Comparison of ENCODE assay signal across 13 cellular contexts in genomic region chr11:93515438-93515837, GRCh38. TPM values are rescaled to one million over a fixed set of nuclear protein-coding genes. Genes with fewer than 3 reads are reported as not detected.
DNase-seq lines count a peak whose midpoint lies in the region; ATAC-seq, FAIRE-seq and TF ChIP-seq lines count a peak whose summit lies in the region.
"Had no signal": no experiment of that assay in that cellular context is flagged by ENCODE, and none has a peak within 500 bp of the region (broad histone marks: within the 10 kb centered on the region; RNA-seq: fewer than 3 reads in every experiment).

No MANE protein-coding gene starts in this region.

- no peaks in the 10 kb centered on the region for H3K36me3 ChIP-seq in right lobe of liver
- H3K36me3 ChIP-seq in HepG2 (replicated peaks in 1 of 2; ENCODE audit: control insufficient read depth in 1 of 2, insufficient read depth in 2 of 2, low read length in 2 of 2) = no peaks in the 10 kb centered on the region; a peak in 1 of 5 replicates
- H3K36me3 ChIP-seq in left lung = no peaks in the 10 kb centered on the region
- no peaks in the 10 kb centered on the region for H3K36me3 ChIP-seq in psoas muscle (ENCODE audit: insufficient read depth in 1 of 2, low read depth in 1 of 2)
- H3K36me3 ChIP-seq: SJCRH30 had no signal

- H3K27ac ChIP-seq in right lobe of liver (no peak overlapping the region), HepG2 (ENCODE audit: extremely low read length, insufficient read depth, low read length) (no peak overlapping the region), VCaP (peak overlapping the region; percentile 69), left lung (no peak overlapping the region), psoas muscle (no peak overlapping the region)
- H3K27ac ChIP-seq: SJCRH30 had no signal

- no peak for TF ChIP-seq RAD21 in HepG2 (CRISPR knock-in tag; IDR thresholded peaks at IDR 0.05)

- H3K79me2 ChIP-seq in HepG2 (ENCODE audit: insufficient read depth, low read length) = peaks cover 13% of the 10 kb centered on the region

- TF ChIP-seq EP300 in HepG2 (IDR thresholded peaks at IDR 0.05; ENCODE audit: low read depth in 2 of 2, low read length in 2 of 2) (no peak), HepG2 (CRISPR knock-in tag; IDR thresholded peaks at IDR 0.05; ENCODE audit: borderline replicate concordance) (no peak)

- no peaks in the 10 kb centered on the region for H3K9me3 ChIP-seq in right lobe of liver
- H3K9me3 ChIP-seq in HepG2 (ENCODE audit: low read length) = no peaks in the 10 kb centered on the region
- H3K9me3 ChIP-seq in left lung = no peaks in the 10 kb centered on the region
- H3K9me3 ChIP-seq in psoas muscle = no peaks in the 10 kb centered on the region
- H3K9me3 ChIP-seq: BE2C, SJCRH30 had no signal

- BruUV-seq in HepG2 (replicated peaks; lab: Mats Ljungman, UMichigan) = no TSS peak

- no peaks in the 10 kb centered on the region for H4K20me1 ChIP-seq in HepG2 (ENCODE audit: insufficient read depth, low read length)

- no peak overlapping the region for H3K4me2 ChIP-seq in HepG2 (ENCODE audit: low read depth, low read length)

- FAIRE-seq in HepG2 (lab: Jason Lieb, UNC) = no peak
- FAIRE-seq: K562 had no signal

- H2AFZ ChIP-seq in HepG2 (ENCODE audit: low read length) = no peak overlapping the region

- CTCF ChIA-PET in HepG2 (lab: Yijun Ruan, JAX; ENCODE audit: low intra/inter-chr PET ratio, low total read pairs) = no interaction called here

- DNase-seq in right lobe of liver (no peak), HepG2 (ENCODE audit: low spot score) (no peak), left lung (no peak), GM13976 (ENCODE audit: low spot score) (no peak), psoas muscle (no peak)
- DNase-seq: BE2C, NCI-H1092, NCI-H345, NCI-H748 treated with DMSO at 0.1 percent for 48 hours, SJCRH30 had no signal

- no peaks in the 10 kb centered on the region for H3K27me3 ChIP-seq in right lobe of liver
- H3K27me3 ChIP-seq in HepG2 (ENCODE audit: control insufficient read depth in 1 of 2, insufficient read depth in 2 of 2, low read length in 2 of 2) = no peaks in the 10 kb centered on the region
- H3K27me3 ChIP-seq in left lung = no peaks in the 10 kb centered on the region
- H3K27me3 ChIP-seq in psoas muscle (ENCODE audit: insufficient read depth in 3 of 3, low read length in 2 of 3) = no peaks in the 10 kb centered on the region
- H3K27me3 ChIP-seq: BE2C, SJCRH30 had no signal

- in situ Hi-C loops in HepG2 (cut with HindIII; ENCODE audit: extremely low pct_ligation_motif_present, low pct_unique_long_range_greater_than_20kb) = no loop called here
- in situ Hi-C loops in GM13976 (cut with MboI; ENCODE audit: low sequenced_read_pairs, unreplicated experiment) = no loop called here

- TF ChIP-seq CTCF in right lobe of liver (IDR thresholded peaks at IDR 0.05) (no peak), HepG2 (CRISPR knock-in tag; IDR thresholded peaks at IDR 0.05) (no peak), VCaP (conservative IDR thresholded peaks at IDR 0.05) (no peak), left lung (IDR thresholded peaks at IDR 0.05) (no peak), GM13976 (IDR thresholded peaks at IDR 0.05; ENCODE audit: borderline replicate concordance, control extremely low read depth, extremely low read depth, insufficient read depth, missing control alignments) (no peak), psoas muscle (IDR thresholded peaks at IDR 0.05) (no peak)

- intact Hi-C loops in right lobe of liver (cut with DNase I) = no loop called here
- intact Hi-C loops in HepG2 (cut with micrococcal nuclease; ENCODE audit: unreplicated experiment) = no loop called here
- intact Hi-C loops in left lung (cut with DNase I) = no loop called here
- intact Hi-C loops in psoas muscle (cut with DNase I) = no loop called here

- peaks cover 0 to under 1% (median 0%) of the 10 kb centered on the region in 4 donors for H3K4me1 ChIP-seq in right lobe of liver
- H3K4me1 ChIP-seq in HepG2 (ENCODE audit: insufficient read depth, low read length) = no peaks in the 10 kb centered on the region
- H3K4me1 ChIP-seq in left lung = peaks cover 0 to 22% of the 10 kb centered on the region in 2 donors
- no peaks in the 10 kb centered on the region for H3K4me1 ChIP-seq in psoas muscle

- H3K9ac ChIP-seq in HepG2 (ENCODE audit: insufficient read depth, low read depth, low read length) = no peak overlapping the region

- POLR2A ChIA-PET in HepG2 (lab: Yijun Ruan, JAX) = no interaction called here

- 41% methylated on average over 2 of the region's 4 CpGs for WGBS in right lobe of liver (ENCODE audit: insufficient coverage, low coverage, low lambda C conversion rate, missing lambda C conversion rate)
- 97% methylated on average over 4 of the region's 4 CpGs for WGBS in HepG2 (ENCODE audit: low lambda C conversion rate)
- WGBS in psoas muscle, 3 donors = 59 to 68% (median 64%) methylated on average over 4 of the region's 4 CpGs

- H3K4me3 ChIP-seq in right lobe of liver (no peak overlapping the region), HepG2 (replicated peaks in 1 of 3; ENCODE audit: insufficient read depth in 1 of 3, low read depth in 2 of 3, low read length in 3 of 3) (no peak overlapping the region), left lung (no peak overlapping the region), psoas muscle (no peak overlapping the region)
- H3K4me3 ChIP-seq: K562, SJCRH30 had no signal

- TF ChIP-seq POLR2A in right lobe of liver (IDR thresholded peaks at IDR 0.05) (no peak), HepG2 (IDR thresholded peaks at IDR 0.05; ENCODE audit: insufficient read depth in 1 of 2, low read depth in 2 of 2, low read length in 2 of 2) (no peak)

- ATAC-seq in right lobe of liver (peak; percentile 39 to 57 (median 42)), HepG2 (no peak), left lung (peak; percentile 38), GM19397 (IDR thresholded peaks at IDR 0.05; ENCODE audit: unreplicated experiment) (no peak), psoas muscle (no peak)
- ATAC-seq: K562 had no signal

TF ChIP-seq in HepG2, 621 proteins besides CTCF, POLR2A, EP300 and RAD21:
- TF ChIP-seq ADNP (CRISPR knock-in tag; IDR thresholded peaks at IDR 0.05) = no peak
- no peak for TF ChIP-seq ZSCAN29 (CRISPR knock-in tag; conservative IDR thresholded peaks at IDR 0.05)
- no peak for TF ChIP-seq HNRNPH1 (optimal IDR thresholded peaks at IDR 0.05; ENCODE audit: low read depth, low read length)
- no peak for TF ChIP-seq KDM4B (CRISPR knock-in tag; IDR thresholded peaks at IDR 0.05)

RNA-seq across cellular contexts. Expression of gene SMCO4, which starts 27.8 kb away (rescaled TPM):
- total RNA-seq in right lobe of liver (100 to 1,000 TPM in 1 of 6 experiments, 10 to 100 TPM in 5; 43.5 to 106 (median 51.8) TPM), HepG2 (2016; rRNA removed; fragmentation: Illumina TruSeq; extraction: Trizol) (26.8 and 28.5 TPM in 2 replicates), left lung (10 to 100 TPM; 42.7 to 56.0 TPM), psoas muscle (10 to 100 TPM in 2 of 4 donors, 1 to 10 TPM in 2; 8.0 to 21.8 (median 9.5) TPM)
- 32.8 and 44.9 TPM in 2 replicates for total RNA-seq in HepG2 (2016; cell fraction: cytosol; rRNA removed; fragmentation: Illumina TruSeq; extraction: Trizol; ENCODE audit: low read depth)
- total RNA-seq in HepG2 (2016; cell fraction: insoluble cytoplasmic fraction; rRNA removed; fragmentation: Illumina TruSeq; extraction: Trizol) = 24.0 and 27.8 TPM in 2 replicates
- 39.9 and 58.1 TPM in 2 replicates for total RNA-seq in HepG2 (2016; cell fraction: membrane; rRNA removed; fragmentation: Illumina TruSeq; extraction: Trizol)
- 9.4 and 14.7 TPM in 2 replicates for total RNA-seq in HepG2 (2016; cell fraction: nucleus; rRNA removed; fragmentation: Illumina TruSeq; extraction: Trizol)
- polyA plus RNA-seq in HepG2 (2011; rRNA removed) (10.6 and 11.7 TPM in 2 replicates), psoas muscle (10 to 100 TPM in 1 of 3 donors, 1 to 10 TPM in 2; 3.5 to 10.8 (median 5.5) TPM)
- polyA plus RNA-seq in HepG2 (2011; cell fraction: cytosol; rRNA removed) = 8.0 and 8.3 TPM in 2 replicates
- polyA plus RNA-seq in HepG2 (2011; cell fraction: nucleus; rRNA removed) = 7.7 and 10.0 TPM in 2 replicates
- polyA plus RNA-seq in HepG2 (2012) = 19.1 and 21.9 TPM in 2 replicates
- 45.6 and 73.6 TPM in 2 replicates for polyA plus RNA-seq in HepG2 (2016; cell fraction: cytosol; fragmentation: Illumina TruSeq; extraction: Trizol; ENCODE audit: low read depth)
- polyA plus RNA-seq in HepG2 (2016; cell fraction: insoluble cytoplasmic fraction; fragmentation: Illumina TruSeq; extraction: Trizol; ENCODE audit: low read depth) = 34.5 and 47.2 TPM in 2 replicates
- 48.5 and 75.7 TPM in 2 replicates for polyA plus RNA-seq in HepG2 (2016; cell fraction: membrane; fragmentation: Illumina TruSeq; extraction: Trizol; ENCODE audit: low read depth)
- polyA plus RNA-seq in HepG2 (2016; cell fraction: nucleus; fragmentation: Illumina TruSeq; extraction: Trizol; ENCODE audit: insufficient read depth, low read depth) = 26.9 and 36.1 TPM in 2 replicates
- 1.9 and 16.7 TPM in 2 replicates for polyA minus RNA-seq in HepG2 (2011; rRNA and poly(A)+ RNA removed; ENCODE audit: low replicate concordance)
- polyA minus RNA-seq in HepG2 (2011; cell fraction: cytosol; rRNA and poly(A)+ RNA removed) = 3.5 TPM in 1 of 2 replicates, not detected in the other
- 2.2 and 6.6 TPM in 2 replicates for polyA minus RNA-seq in HepG2 (2011; cell fraction: nucleus; rRNA and poly(A)+ RNA removed)

Comparison
In these comparisons a context has a peak if more than half of its experiments do, and no peak if none do; other contexts are left out.
1. ATAC-seq: peak in right lobe of liver (4 of 4) and left lung (single experiment); none in HepG2 (single experiment), GM19397 (single experiment) and psoas muscle (0 of 4).